In the genomic region with DNA sequence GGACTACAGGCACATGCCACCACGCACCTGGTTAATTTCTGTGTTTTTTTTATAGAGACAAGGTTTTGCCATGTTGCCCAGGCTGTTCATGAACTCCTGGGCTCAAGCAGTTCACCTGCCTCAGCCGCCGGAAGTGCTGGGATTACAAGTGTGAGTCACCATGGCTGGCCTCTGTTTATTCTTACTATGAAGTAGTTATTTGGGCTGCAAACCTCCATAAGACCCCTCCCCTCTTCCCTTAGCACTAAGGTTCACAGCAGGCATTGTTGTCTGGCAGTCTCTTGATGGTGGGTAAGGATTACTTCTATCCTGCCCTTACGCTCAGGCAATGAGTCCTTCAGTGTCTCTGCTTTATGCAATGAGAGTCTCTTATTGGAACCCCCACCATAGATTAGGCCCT, we compare ENCODE assay signal across 21 cellular contexts. TPM values are rescaled to one million over a fixed set of nuclear protein-coding genes. Genes with fewer than 3 reads are reported as not detected.
DNase-seq lines count a peak whose midpoint lies in the region; ATAC-seq and TF ChIP-seq lines count a peak whose summit lies in the region.
"Had no signal": no experiment of that assay in that cellular context is flagged by ENCODE, and none has a peak within 500 bp of the region (broad histone marks: within the 10 kb centered on the region; RNA-seq: fewer than 3 reads in every experiment).

No MANE protein-coding gene starts in this region.

- H3K27me3 ChIP-seq in H9 (ENCODE audit: insufficient read depth, low read length), result no peaks in the 10 kb centered on the region
- H3K27me3 ChIP-seq: breast epithelium had no signal

- WGBS in H9 (ENCODE audit: extremely low coverage, insufficient read length, low lambda C conversion rate), result no CpG with 5 or more reads among the region's 4 CpGs

- H2AK5ac ChIP-seq in H9 (ENCODE audit: insufficient read length, low read length), result no peak overlapping the region

- no peak overlapping the region for H3T11ph ChIP-seq in H9 (ENCODE audit: low read length)

- H3K9ac ChIP-seq in H9 (ENCODE audit: extremely low read depth, insufficient read length, low read length), result no peak overlapping the region

- H2BK5ac ChIP-seq in H9 (ENCODE audit: insufficient read length, low read length), result no peak overlapping the region

- H2AFZ ChIP-seq in H9 (ENCODE audit: low read length), result no peak overlapping the region

- H3K23ac ChIP-seq in H9 (ENCODE audit: insufficient read length, low read depth, low read length), result no peak overlapping the region

- H4K5ac ChIP-seq in H9 (ENCODE audit: insufficient read length, low read depth, low read length), result no peak overlapping the region

- H3K27me3 Mint-ChIP-seq in H9 (ENCODE audit: low read depth) (no peaks in the 10 kb centered on the region), memory B cell (no peaks in the 10 kb centered on the region)
- no peaks in the 10 kb centered on the region for H3K27me3 Mint-ChIP-seq in activated T-helper 1 cell treated with anti-CD3 and anti-CD28 coated beads, Interleukin-12 subunit alpha, Interleukin-12 subunit beta, Interleukin-2, Interleukin-4 antibody, amounts not matched to agents 30 ng/mL and 10 ng/mL and 1 ng/mL, durations not matched to agents 14 hours and 24 hours and 36 hours (ENCODE audit: insufficient read depth)
- H3K27me3 Mint-ChIP-seq in activated T-cell treated with anti-CD3 and anti-CD28 coated beads, Interleukin-2, amount 50 U/mL, for 72 hours (ENCODE audit: low read depth), result no peaks in the 10 kb centered on the region
- H3K27me3 Mint-ChIP-seq: T-helper 17 cell had no signal

- H3K9me3 ChIP-seq in H9 (ENCODE audit: control insufficient read depth, low read depth, low read length), result no peaks in the 10 kb centered on the region
- H3K9me3 ChIP-seq: breast epithelium, thoracic aorta had no signal

- H3K4ac ChIP-seq in H9 (ENCODE audit: low read depth, low read length), result no peak overlapping the region

- H3K4me3 Mint-ChIP-seq in H9 (no peak overlapping the region), memory B cell (no peak overlapping the region)
- H3K4me3 Mint-ChIP-seq in activated T-helper 1 cell treated with anti-CD3 and anti-CD28 coated beads, Interleukin-12 subunit alpha, Interleukin-12 subunit beta, Interleukin-2, Interleukin-4 antibody, amounts not matched to agents 30 ng/mL and 10 ng/mL and 1 ng/mL, durations not matched to agents 14 hours and 24 hours and 36 hours, result no peak overlapping the region
- H3K4me3 Mint-ChIP-seq in activated T-cell treated with anti-CD3 and anti-CD28 coated beads, Interleukin-2, amount 50 U/mL, for 72 hours, result no peak overlapping the region
- H3K4me3 Mint-ChIP-seq: activated naive CD4-positive, alpha-beta T cell treated with anti-CD3 and anti-CD28 coated beads for 36 hours; activated T-cell treated with anti-CD3 and anti-CD28 coated beads, Interleukin-2, amount 50 U/mL, for 4 hours; CD14-positive monocyte; nephron; T-helper 17 cell had no signal

- H2BK120ac ChIP-seq in H9 (ENCODE audit: low read depth, low read length, poor library complexity, severe bottlenecking), result no peak overlapping the region

- H3K27ac Mint-ChIP-seq in H9 (peak overlapping the region in 1 of 3 experiments; percentile 31; a peak in 2 of 7 replicates), memory B cell (peak overlapping the region; percentile 36)
- no peak overlapping the region for H3K27ac Mint-ChIP-seq in activated T-helper 1 cell treated with anti-CD3 and anti-CD28 coated beads, Interleukin-12 subunit alpha, Interleukin-12 subunit beta, Interleukin-2, Interleukin-4 antibody, amounts not matched to agents 30 ng/mL and 10 ng/mL and 1 ng/mL, durations not matched to agents 14 hours and 24 hours and 36 hours
- H3K27ac Mint-ChIP-seq in activated T-cell treated with anti-CD3 and anti-CD28 coated beads, Interleukin-2, amount 50 U/mL, for 72 hours, result no peak overlapping the region
- H3K27ac Mint-ChIP-seq: activated naive CD4-positive, alpha-beta T cell treated with anti-CD3 and anti-CD28 coated beads for 36 hours; nephron had no signal

- H3K27ac ChIP-seq in H9 (ENCODE audit: insufficient read length, low read depth, low read length), result no peak overlapping the region
- H3K27ac ChIP-seq: breast epithelium, thoracic aorta had no signal

- no peak overlapping the region for H3K4me2 ChIP-seq in H9 (ENCODE audit: insufficient read depth, insufficient read length, low read length)

- no peak for ATAC-seq in memory B cell (ENCODE audit: low read depth)
- no peak for ATAC-seq in GM19351 (IDR thresholded peaks at IDR 0.05; ENCODE audit: unreplicated experiment)
- ATAC-seq in activated T-cell treated with anti-CD3 and anti-CD28 coated beads, Interleukin-2, amount 50 U/mL, for 72 hours (replicated peaks in 1 of 2), result no peak
- ATAC-seq: activated T-cell treated with anti-CD3 and anti-CD28 coated beads, Interleukin-2, amount 50 U/mL, for 4 hours; sciatic nerve; T-helper 17 cell had no signal

- no peaks in the 10 kb centered on the region for H3K23me2 ChIP-seq in H9 (ENCODE audit: insufficient read length, low read depth, low read length, poor library complexity, severe bottlenecking)

- H3K4me1 Mint-ChIP-seq in H9 (peaks cover 0 to 4% of the 10 kb centered on the region in 2 experiments; a peak in 1 of 4 replicates), memory B cell (peaks cover 28% of the 10 kb centered on the region)
- H3K4me1 Mint-ChIP-seq in activated T-helper 1 cell treated with anti-CD3 and anti-CD28 coated beads, Interleukin-12 subunit alpha, Interleukin-12 subunit beta, Interleukin-2, Interleukin-4 antibody, amounts not matched to agents 30 ng/mL and 10 ng/mL and 1 ng/mL, durations not matched to agents 14 hours and 24 hours and 36 hours (ENCODE audit: low read depth), result no peaks in the 10 kb centered on the region
- peaks cover 8% of the 10 kb centered on the region for H3K4me1 Mint-ChIP-seq in activated T-cell treated with anti-CD3 and anti-CD28 coated beads, Interleukin-2, amount 50 U/mL, for 72 hours (ENCODE audit: low read depth)
- H3K4me1 Mint-ChIP-seq: CD14-positive monocyte, nephron had no signal

- H4K8ac ChIP-seq in H9 (replicated peaks; ENCODE audit: insufficient read length, low read depth, low read length), result no peak overlapping the region

- no peaks in the 10 kb centered on the region for H3K79me2 ChIP-seq in H9 (ENCODE audit: insufficient read depth, low read length)

- no peak overlapping the region for H2BK20ac ChIP-seq in H9 (ENCODE audit: low read depth, low read length, poor library complexity, severe bottlenecking)

- TF ChIP-seq CTCF in H9 (conservative IDR thresholded peaks at IDR 0.05), result no peak

- DNase-seq in DMS53 treated with DMSO at 0.1 percent for 48 hours (lab: John Stamatoyannopoulos, UW; ENCODE audit: unreplicated experiment), result peak; percentile 80
- DNase-seq in H9, result peak; percentile 32
- DNase-seq in astrocyte of the hippocampus (ENCODE audit: low read depth, low spot score), result peak; percentile 2
- no peak for DNase-seq in memory B cell (ENCODE audit: low spot score in 2 of 2)
- no peak for DNase-seq in activated T-helper 1 cell treated with anti-CD3 and anti-CD28 coated beads, Interleukin-12 subunit alpha, Interleukin-12 subunit beta, Interleukin-2, Interleukin-4 antibody, amounts not matched to agents 30 ng/mL and 10 ng/mL and 1 ng/mL, durations not matched to agents 14 hours and 24 hours and 36 hours (ENCODE audit: low spot score)
- no peak for DNase-seq in activated T-cell treated with anti-CD3 and anti-CD28 coated beads, Interleukin-2, amount 50 U/mL, for 72 hours
- DNase-seq: activated CD4-positive, alpha-beta T cell treated with anti-CD3 and anti-CD28 coated beads for 4 hours; activated naive CD4-positive, alpha-beta T cell treated with anti-CD3 and anti-CD28 coated beads for 36 hours; activated T-cell treated with anti-CD3 and anti-CD28 coated beads, Interleukin-2, amount 50 U/mL, for 4 hours; effector CD8-positive, alpha-beta T cell; NCI-H510A treated with DMSO at 0.1 percent for 48 hours; NK-92 treated with Interleukin-12 subunit alpha and Interleukin-12 subunit beta, amount 100 ng/mL, for 24 hours; stimulated activated CD4-positive, alpha-beta T cell treated with anti-CD3 and anti-CD28 coated beads, Interleukin-4, amount 100 ng/mL, for 4 hours; stimulated activated naive CD4-positive, alpha-beta T cell treated with Interleukin-2 at 50 U/mL for 16 hours; T-helper 17 cell had no signal

- no peaks in the 10 kb centered on the region for H3K4me1 ChIP-seq in H9 (ENCODE audit: insufficient read depth, low read length)
- H3K4me1 ChIP-seq: breast epithelium had no signal

- H3K9me3 Mint-ChIP-seq in H9 (no peaks in the 10 kb centered on the region), memory B cell (peaks cover 1% of the 10 kb centered on the region)
- no peaks in the 10 kb centered on the region for H3K9me3 Mint-ChIP-seq in activated T-helper 1 cell treated with anti-CD3 and anti-CD28 coated beads, Interleukin-12 subunit alpha, Interleukin-12 subunit beta, Interleukin-2, Interleukin-4 antibody, amounts not matched to agents 30 ng/mL and 10 ng/mL and 1 ng/mL, durations not matched to agents 14 hours and 24 hours and 36 hours
- H3K9me3 Mint-ChIP-seq in activated T-cell treated with anti-CD3 and anti-CD28 coated beads, Interleukin-2, amount 50 U/mL, for 72 hours, result no peaks in the 10 kb centered on the region
- H3K9me3 Mint-ChIP-seq: activated naive CD4-positive, alpha-beta T cell treated with anti-CD3 and anti-CD28 coated beads for 36 hours; activated T-cell treated with anti-CD3 and anti-CD28 coated beads, Interleukin-2, amount 50 U/mL, for 4 hours had no signal

- no peak overlapping the region for H3K56ac ChIP-seq in H9 (ENCODE audit: insufficient read length, low read depth, low read length)

- H3K36me3 Mint-ChIP-seq in H9 (ENCODE audit: insufficient read depth in 1 of 3, low read depth in 3 of 3) (peaks cover 4 to 19% (median 15%) of the 10 kb centered on the region in 3 experiments; a peak in 6 of 7 replicates), memory B cell (peaks cover 41% of the 10 kb centered on the region)
- H3K36me3 Mint-ChIP-seq in activated T-helper 1 cell treated with anti-CD3 and anti-CD28 coated beads, Interleukin-12 subunit alpha, Interleukin-12 subunit beta, Interleukin-2, Interleukin-4 antibody, amounts not matched to agents 30 ng/mL and 10 ng/mL and 1 ng/mL, durations not matched to agents 14 hours and 24 hours and 36 hours (ENCODE audit: low read depth), result no peaks in the 10 kb centered on the region
- H3K36me3 Mint-ChIP-seq in activated T-cell treated with anti-CD3 and anti-CD28 coated beads, Interleukin-2, amount 50 U/mL, for 72 hours (ENCODE audit: insufficient read depth in 2 of 2), result peaks cover 0 to 2% of the 10 kb centered on the region in 2 donors

- no peak overlapping the region for H4K91ac ChIP-seq in H9 (ENCODE audit: insufficient read length, low read depth, low read length)

- no peak overlapping the region for H2BK12ac ChIP-seq in H9 (ENCODE audit: insufficient read length, low read depth, low read length)

- H3K79me1 ChIP-seq in H9 (ENCODE audit: insufficient read depth, low read depth, low read length, poor library complexity, severe bottlenecking), result no peaks in the 10 kb centered on the region

- intact Hi-C loops in activated T-helper 1 cell treated with anti-CD3 and anti-CD28 coated beads, Interleukin-12 subunit alpha, Interleukin-12 subunit beta, Interleukin-2, Interleukin-4 antibody, amounts not matched to agents 30 ng/mL and 10 ng/mL and 1 ng/mL, durations not matched to agents 14 hours and 24 hours and 36 hours (cut with micrococcal nuclease), result no loop called here

- no peak overlapping the region for H3K14ac ChIP-seq in H9 (ENCODE audit: insufficient read depth, low read length)

- no peaks in the 10 kb centered on the region for H4K20me1 ChIP-seq in H9 (ENCODE audit: control insufficient read depth, insufficient read depth, insufficient read length)

- no peak overlapping the region for H3K18ac ChIP-seq in H9 (ENCODE audit: insufficient read length, low read depth, low read length)

- H2BK15ac ChIP-seq in H9 (ENCODE audit: low read depth, low read length), result no peak overlapping the region

RNA-seq across cellular contexts. Expression of gene ANGPTL1, which starts 51.8 kb away (rescaled TPM):
- not detected in 2 replicates for total RNA-seq in H9 (2021)
- not detected in 2 replicates for total RNA-seq in activated T-helper 1 cell treated with anti-CD3 and anti-CD28 coated beads, Interleukin-12 subunit alpha, Interleukin-12 subunit beta, Interleukin-2, Interleukin-4 antibody, amounts not matched to agents 30 ng/mL and 10 ng/mL and 1 ng/mL, durations not matched to agents 14 hours and 24 hours and 36 hours
- not detected for total RNA-seq in activated T-cell treated with anti-CD3 and anti-CD28 coated beads, Interleukin-2, amount 50 U/mL, for 72 hours
- total RNA-seq: activated naive CD4-positive, alpha-beta T cell treated with anti-CD3 and anti-CD28 coated beads for 36 hours; activated T-cell treated with anti-CD3 and anti-CD28 coated beads, Interleukin-2, amount 50 U/mL, for 4 hours; T-helper 17 cell had no signal

Comparison
In these comparisons a context has a peak if more than half of its experiments do, and no peak if none do; other contexts are left out.
1. DNase-seq: peak in DMS53 treated with DMSO at 0.1 percent for 48 hours (single experiment), H9 (single experiment) and astrocyte of the hippocampus (single experiment); none in memory B cell (0 of 2), activated T-helper 1 cell treated with anti-CD3 and anti-CD28 coated beads, Interleukin-12 subunit alpha, Interleukin-12 subunit beta, Interleukin-2, Interleukin-4 antibody, amounts not matched to agents 30 ng/mL and 10 ng/mL and 1 ng/mL, durations not matched to agents 14 hours and 24 hours and 36 hours (single experiment) and activated T-cell treated with anti-CD3 and anti-CD28 coated beads, Interleukin-2, amount 50 U/mL, for 72 hours (0 of 2).